Comparison of ENCODE assay signal across 7 cellular contexts in the genomic region with DNA sequence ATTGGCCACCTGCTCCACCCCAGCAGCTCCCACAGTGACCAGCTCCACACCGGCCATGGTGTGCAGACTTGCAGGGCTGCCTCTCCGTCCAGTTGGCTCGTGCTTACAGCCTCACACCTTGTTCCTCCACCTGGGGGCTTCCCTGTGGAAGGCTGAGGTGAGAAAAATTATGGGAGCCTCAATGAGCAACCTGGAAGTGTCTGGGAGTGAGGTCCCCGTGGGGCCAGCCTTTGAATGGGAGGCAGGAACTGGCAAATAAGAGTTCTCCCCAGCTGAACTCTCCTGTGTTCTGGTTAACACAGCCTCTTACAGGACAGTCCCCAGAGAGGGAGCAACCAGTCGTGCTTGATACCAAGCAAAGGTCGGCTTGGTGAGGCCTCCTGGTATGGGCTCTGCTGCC. TPM values are rescaled to one million over a fixed set of nuclear protein-coding genes. Genes with fewer than 3 reads are reported as not detected.
"Had no signal": no experiment of that assay in that cellular context is flagged by ENCODE, and none has a peak within 500 bp of the region (broad histone marks: within the 10 kb centered on the region; RNA-seq: fewer than 3 reads in every experiment).

No MANE protein-coding gene starts in this region.

- H3K9me3 ChIP-seq: HAP-1 had no signal

- H3K4me2 ChIP-seq: GM23338 had no signal

- H2AFZ ChIP-seq: GM23338 had no signal

- FAIRE-seq: K562 had no signal

- H3K4me3 ChIP-seq: GM23338, HAP-1, K562 had no signal

- ATAC-seq: GM23338, HCT116, K562 had no signal

- DNase-seq: H7, HFFc6 had no signal

- H3K27ac ChIP-seq: HL-60 had no signal

RNA-seq across cellular contexts. Expression of a gene that starts 30.3 kb away (rescaled TPM):
- total RNA-seq: GM23338, K562 had no signal
